Comparison of ENCODE assay signal across 8 cellular contexts in genomic region chr1:153842006-153842471, GRCh38.
DNase-seq lines count a peak whose midpoint lies in the region; ATAC-seq and TF ChIP-seq lines count a peak whose summit lies in the region.

No MANE protein-coding gene starts in this region.

- H3K4me1 ChIP-seq in mucosa of descending colon (ENCODE audit: low read depth) (no peaks in the 10 kb centered on the region), ovary (ENCODE audit: insufficient read depth) (no peaks in the 10 kb centered on the region)

- TF ChIP-seq CTCF in mucosa of descending colon (IDR thresholded peaks at IDR 0.05): no peak
- no peak for TF ChIP-seq CTCF in ovary (IDR thresholded peaks at IDR 0.05)

- TF ChIP-seq POLR2A in ovary (IDR thresholded peaks at IDR 0.05): no peak

- no peaks in the 10 kb centered on the region for H3K27me3 ChIP-seq in ovary

- H3K4me3 ChIP-seq in mucosa of descending colon (no peak overlapping the region), ovary (no peak overlapping the region)

- no peak for TF ChIP-seq EP300 in ovary (IDR thresholded peaks at IDR 0.05)

- H3K27ac ChIP-seq in ovary: no peak overlapping the region

- H3K9me3 ChIP-seq in mucosa of descending colon (no peaks in the 10 kb centered on the region), ovary (no peaks in the 10 kb centered on the region)

- DNase-seq in NCI-H510A treated with DMSO at 0.1 percent for 48 hours (lab: John Stamatoyannopoulos, UW) (peak; percentile 63), NCI-H510A (lab: John Stamatoyannopoulos, UW) (no peak), NCI-H1105 (lab: John Stamatoyannopoulos, UW) (peak; percentile 40), myocyte (ENCODE audit: low read depth) (peak; percentile 34), mucosa of descending colon (no peak), ovary (no peak)

- intact Hi-C loops in mucosa of descending colon (cut with DNase I, micrococcal nuclease): no loop called here
- intact Hi-C loops in ovary (cut with DNase I): no loop called here

- 56 to 59% (median 57%) methylated on average over 3 of the region's 3 CpGs for WGBS in ovary, 3 donors

- H3K36me3 ChIP-seq in mucosa of descending colon (ENCODE audit: low read depth): no peaks in the 10 kb centered on the region
- no peaks in the 10 kb centered on the region for H3K36me3 ChIP-seq in ovary

- ATAC-seq in GM21723 (IDR thresholded peaks at IDR 0.05; ENCODE audit: unreplicated experiment): peak; percentile 85
- ATAC-seq in mucosa of descending colon: no peak
- no peak for ATAC-seq in SK-N-SH treated with all-trans-retinoic acid at 6 μM for 48 hours

TF ChIP-seq in SK-N-SH treated with all-trans-retinoic acid at 6 μM for 48 hours, 23 proteins besides CTCF, POLR2A, EP300 and RAD21:
- TF ChIP-seq CSDC2 (CRISPR knock-in tag; IDR thresholded peaks at IDR 0.05) (no peak), TSHZ2 (CRISPR knock-in tag; IDR thresholded peaks at IDR 0.05) (no peak), OSR1 (CRISPR knock-in tag; IDR thresholded peaks at IDR 0.05) (no peak), PPARA (CRISPR knock-in tag; IDR thresholded peaks at IDR 0.05; ENCODE audit: borderline replicate concordance) (no peak), POU6F1 (CRISPR knock-in tag; IDR thresholded peaks at IDR 0.05; ENCODE audit: borderline replicate concordance, low read depth) (no peak), ZNF8 (CRISPR knock-in tag; IDR thresholded peaks at IDR 0.05) (no peak), ZNF70 (CRISPR knock-in tag; IDR thresholded peaks at IDR 0.05) (no peak), ZFP30 (CRISPR knock-in tag; IDR thresholded peaks at IDR 0.05) (no peak), CSRNP3 (CRISPR knock-in tag; IDR thresholded peaks at IDR 0.05) (no peak), ESRRG (CRISPR knock-in tag; IDR thresholded peaks at IDR 0.05) (no peak), ZC3H10 (CRISPR knock-in tag; IDR thresholded peaks at IDR 0.05) (no peak)

Comparison
In these comparisons a context has a peak if more than half of its experiments do, and no peak if none do; other contexts are left out.
1. DNase-seq: peak in NCI-H510A treated with DMSO at 0.1 percent for 48 hours (single experiment), NCI-H1105 (single experiment) and myocyte (single experiment); none in NCI-H510A (single experiment), mucosa of descending colon (0 of 3) and ovary (0 of 5).